31 cellular contexts compared by ENCODE assay signal in the genomic region with DNA sequence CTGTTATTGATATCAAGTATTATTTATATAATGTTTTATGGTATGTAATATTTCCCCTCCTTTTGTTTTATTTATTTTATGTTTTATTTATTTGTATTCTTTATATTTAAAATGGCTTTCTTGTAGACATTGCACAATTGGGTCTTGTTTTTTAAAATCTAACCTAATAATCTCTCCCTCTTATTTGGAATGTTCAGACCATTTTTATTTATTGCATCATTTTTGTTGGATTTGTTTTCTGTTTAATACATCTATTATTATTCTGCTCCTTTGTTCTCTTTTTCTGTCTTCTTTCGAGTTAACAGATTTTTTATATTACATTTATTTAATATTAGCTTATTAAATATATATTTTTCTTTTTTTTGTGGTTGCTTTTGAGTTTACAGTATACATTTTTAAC.
"Had no signal": no experiment of that assay in that cellular context is flagged by ENCODE, and none has a peak within 500 bp of the region (broad histone marks: within the 10 kb centered on the region; RNA-seq: fewer than 3 reads in every experiment).

No MANE protein-coding gene starts in this region.

- H3K36me3 ChIP-seq: adrenal gland, esophagus squamous epithelium had no signal

- H3K4me1 ChIP-seq: adrenal gland, body of pancreas, esophagus squamous epithelium had no signal

- H3K9me3 ChIP-seq: adrenal gland, body of pancreas, esophagus squamous epithelium had no signal

- ATAC-seq: activated CD4-positive, alpha-beta T cell treated with anti-CD3 and anti-CD28 coated beads for 36 hours; activated CD8-positive, alpha-beta memory T cell treated with anti-CD3 and anti-CD28 coated beads, Interleukin-2, amount 10 ng/mL, durations not matched to agents 7 days and 5 days; activated CD8-positive, alpha-beta T cell treated with anti-CD3 and anti-CD28 coated beads, Interleukin-2, amount 10 ng/mL, durations not matched to agents 7 days and 5 days; activated naive CD8-positive, alpha-beta T cell treated with anti-CD3 and anti-CD28 coated beads, Interleukin-2, amount 50 U/mL, for 24 hours; body of pancreas; effector memory CD8-positive, alpha-beta T cell; T-helper 17 cell had no signal

- FAIRE-seq: endothelial cell of umbilical vein had no signal

- H3K27me3 ChIP-seq: adrenal gland, body of pancreas, esophagus squamous epithelium had no signal

- H3K4me3 ChIP-seq: adrenal gland, body of pancreas, esophagus squamous epithelium had no signal

- H3K27ac ChIP-seq: adrenal gland, body of pancreas, epithelial cell of prostate, esophagus squamous epithelium had no signal

- DNase-seq: activated CD4-positive, alpha-beta memory T cell treated with anti-CD3 and anti-CD28 coated beads for 36 hours; activated CD4-positive, alpha-beta T cell treated with anti-CD3 and anti-CD28 coated beads for 36 hours; activated CD4-positive, alpha-beta T cell treated with anti-CD3 and anti-CD28 coated beads, Interleukin-2, amount 10 ng/mL, durations not matched to agents 24 days and 14 days; activated CD4-positive, CD25-positive, alpha-beta regulatory T cell; activated CD4-positive, CD25-positive, alpha-beta regulatory T cell treated with anti-CD3 and anti-CD28 coated beads, Interleukin-2, amount 50 U/mL, for 72 hours; activated CD8-positive, alpha-beta memory T cell treated with anti-CD3 and anti-CD28 coated beads, Interleukin-2, amount 10 ng/mL, durations not matched to agents 7 days and 5 days; activated CD8-positive, alpha-beta memory T cell treated with anti-CD3 and anti-CD28 coated beads, Interleukin-2, amount 50 U/mL, for 4 hours; activated CD8-positive, alpha-beta T cell treated with anti-CD3 and anti-CD28 coated beads, Interleukin-2, amount 10 ng/mL, durations not matched to agents 7 days and 5 days; activated effector memory CD4-positive, alpha-beta T cell treated with anti-CD3 and anti-CD28 coated beads, Interleukin-2, amount 50 U/mL, for 16 hours; activated naive CD4-positive, alpha-beta T cell treated with anti-CD3 and anti-CD28 coated beads for 36 hours; activated naive CD8-positive, alpha-beta T cell treated with anti-CD3 and anti-CD28 coated beads for 36 hours; activated naive CD8-positive, alpha-beta T cell treated with anti-CD3 and anti-CD28 coated beads, Interleukin-2, amount 50 U/mL, for 24 hours; activated T-cell treated with anti-CD3 and anti-CD28 coated beads, Interleukin-2, amount 50 U/mL, for 1 hour; activated T-cell treated with anti-CD3 and anti-CD28 coated beads, Interleukin-2, amount 50 U/mL, for 48 hours; adrenal gland; amygdala; aorta; body of pancreas; caudate nucleus; cortex of kidney; dermis blood vessel endothelial cell; effector CD4-positive, alpha-beta T cell; effector memory CD8-positive, alpha-beta T cell; esophagus squamous epithelium; foreskin melanocyte; head of caudate nucleus; T-helper 1 cell; T-helper 17 cell; T1000 had no signal
